1 cellular context compared by ENCODE assay signal in the genomic region with DNA sequence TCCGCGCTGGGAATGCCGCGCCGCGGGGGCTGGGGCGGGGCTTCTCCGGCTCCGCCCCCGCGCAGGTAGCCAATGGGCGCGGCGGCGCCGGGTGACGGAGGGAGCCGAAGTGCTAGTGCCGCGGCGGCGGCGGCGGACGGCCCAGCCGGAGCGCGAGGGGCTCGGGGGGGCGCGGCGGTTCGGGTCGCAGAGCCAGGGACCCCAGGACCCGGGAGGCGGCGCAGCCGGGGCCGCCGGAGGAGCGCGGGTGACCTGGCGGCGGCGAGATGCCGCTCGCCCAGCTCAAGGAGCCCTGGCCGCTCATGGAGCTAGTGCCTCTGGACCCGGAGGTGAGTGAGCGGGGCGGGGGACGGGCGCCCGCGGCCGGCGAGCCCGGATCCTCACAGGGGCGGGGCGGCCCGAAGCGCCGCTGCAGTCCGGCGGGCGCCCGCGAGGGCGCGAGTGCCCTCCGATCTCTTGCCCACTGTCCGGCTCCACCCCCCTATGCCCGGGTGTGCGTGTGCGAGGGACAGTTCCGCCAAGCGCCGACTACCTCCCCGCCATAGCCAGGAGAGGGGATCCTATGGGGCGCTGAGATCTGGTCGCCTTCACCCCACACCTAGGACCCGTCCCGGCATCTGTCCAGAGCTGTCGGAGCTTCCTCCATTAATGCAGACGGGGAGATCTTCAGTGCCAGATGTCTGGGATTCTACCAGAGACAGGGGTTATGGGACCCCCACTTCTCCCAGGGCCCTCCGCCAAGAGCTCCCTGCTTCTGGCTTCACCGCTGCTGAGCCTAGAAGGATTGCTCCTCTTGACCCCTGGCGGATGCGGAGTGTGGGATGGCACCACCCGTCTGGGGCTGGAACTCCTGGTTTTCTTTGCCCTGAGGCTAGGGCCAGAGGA.
TF ChIP-seq lines count a peak whose summit lies in the region.

A gene (plus strand): TSS at position 107 of the 885 bp plus-strand sequence. CDS start 160 bp downstream, at position 267.

TF ChIP-seq in HepG2, 621 proteins besides CTCF, POLR2A, EP300 and RAD21 (continued from another document and continues in another):
- TF ChIP-seq ZNF883 (CRISPR knock-in tag; IDR thresholded peaks at IDR 0.05; ENCODE audit: not compliant biosample characterization) (no peak), HOXA3 (CRISPR knock-in tag; IDR thresholded peaks at IDR 0.05) (no peak), MTA3 (CRISPR knock-in tag; IDR thresholded peaks at IDR 0.05) (no peak), LCORL (IDR thresholded peaks at IDR 0.05) (no peak), LCORL (CRISPR knock-in tag; IDR thresholded peaks at IDR 0.05) (no peak), SMAD3 (CRISPR knock-in tag; IDR thresholded peaks at IDR 0.05) (no peak), TCF7L2 (IDR thresholded peaks at IDR 0.05; ENCODE audit: low read depth, low read length) (no peak), SP4 (CRISPR knock-in tag; IDR thresholded peaks at IDR 0.05) (0 out of 2 replicates have a peak, but pooled peaks have one; percentile 26), MAFG (CRISPR knock-in tag; IDR thresholded peaks at IDR 0.05) (no peak), PAF1 (CRISPR knock-in tag; IDR thresholded peaks at IDR 0.05) (no peak), NFKBIZ (CRISPR knock-in tag; IDR thresholded peaks at IDR 0.05) (no peak), SP5 (CRISPR knock-in tag; IDR thresholded peaks at IDR 0.05; ENCODE audit: borderline replicate concordance, low read depth) (no peak), ADNP (CRISPR knock-in tag; IDR thresholded peaks at IDR 0.05) (no peak), KDM6A (CRISPR knock-in tag; IDR thresholded peaks at IDR 0.05; ENCODE audit: low read depth) (no peak), ZNF780A (CRISPR knock-in tag; IDR thresholded peaks at IDR 0.05) (no peak), XRCC5 (optimal IDR thresholded peaks at IDR 0.05; ENCODE audit: low read length) (no peak), JUN (CRISPR knock-in tag; IDR thresholded peaks at IDR 0.05) (no peak), ZNF552 (CRISPR knock-in tag; IDR thresholded peaks at IDR 0.05; ENCODE audit: borderline replicate concordance) (no peak), CBX1 (IDR thresholded peaks at IDR 0.05; ENCODE audit: low read depth) (no peak), HDAC1 (CRISPR knock-in tag; IDR thresholded peaks at IDR 0.05) (no peak; the same call in 1 of the 2 replicates), RARG (CRISPR knock-in tag; IDR thresholded peaks at IDR 0.05; ENCODE audit: low read depth) (no peak), ZNF768 (CRISPR knock-in tag; IDR thresholded peaks at IDR 0.05) (no peak; the same call in 1 of the 2 replicates), ZNF660 (CRISPR knock-in tag; IDR thresholded peaks at IDR 0.05; ENCODE audit: borderline replicate concordance, low read depth) (no peak), ZNF460 (CRISPR knock-in tag; IDR thresholded peaks at IDR 0.05; ENCODE audit: borderline replicate concordance) (no peak), PHF20 (CRISPR knock-in tag; IDR thresholded peaks at IDR 0.05) (no peak), ZC3H13 (CRISPR knock-in tag; IDR thresholded peaks at IDR 0.05) (no peak), CEBPG (CRISPR knock-in tag; IDR thresholded peaks at IDR 0.05) (no peak), ZNF572 (CRISPR knock-in tag; IDR thresholded peaks at IDR 0.05) (peak; percentile 89; the same call in 1 of the 2 replicates)
- TF ChIP-seq, protein P1, sequence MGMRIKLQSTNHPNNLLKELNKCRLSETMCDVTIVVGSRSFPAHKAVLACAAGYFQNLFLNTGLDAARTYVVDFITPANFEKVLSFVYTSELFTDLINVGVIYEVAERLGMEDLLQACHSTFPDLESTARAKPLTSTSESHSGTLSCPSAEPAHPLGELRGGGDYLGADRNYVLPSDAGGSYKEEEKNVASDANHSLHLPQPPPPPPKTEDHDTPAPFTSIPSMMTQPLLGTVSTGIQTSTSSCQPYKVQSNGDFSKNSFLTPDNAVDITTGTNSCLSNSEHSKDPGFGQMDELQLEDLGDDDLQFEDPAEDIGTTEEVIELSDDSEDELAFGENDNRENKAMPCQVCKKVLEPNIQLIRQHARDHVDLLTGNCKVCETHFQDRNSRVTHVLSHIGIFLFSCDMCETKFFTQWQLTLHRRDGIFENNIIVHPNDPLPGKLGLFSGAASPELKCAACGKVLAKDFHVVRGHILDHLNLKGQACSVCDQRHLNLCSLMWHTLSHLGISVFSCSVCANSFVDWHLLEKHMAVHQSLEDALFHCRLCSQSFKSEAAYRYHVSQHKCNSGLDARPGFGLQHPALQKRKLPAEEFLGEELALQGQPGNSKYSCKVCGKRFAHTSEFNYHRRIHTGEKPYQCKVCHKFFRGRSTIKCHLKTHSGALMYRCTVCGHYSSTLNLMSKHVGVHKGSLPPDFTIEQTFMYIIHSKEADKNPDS (CRISPR knock-in tag; IDR thresholded peaks at IDR 0.05), result no peak
- TF ChIP-seq, protein P2, sequence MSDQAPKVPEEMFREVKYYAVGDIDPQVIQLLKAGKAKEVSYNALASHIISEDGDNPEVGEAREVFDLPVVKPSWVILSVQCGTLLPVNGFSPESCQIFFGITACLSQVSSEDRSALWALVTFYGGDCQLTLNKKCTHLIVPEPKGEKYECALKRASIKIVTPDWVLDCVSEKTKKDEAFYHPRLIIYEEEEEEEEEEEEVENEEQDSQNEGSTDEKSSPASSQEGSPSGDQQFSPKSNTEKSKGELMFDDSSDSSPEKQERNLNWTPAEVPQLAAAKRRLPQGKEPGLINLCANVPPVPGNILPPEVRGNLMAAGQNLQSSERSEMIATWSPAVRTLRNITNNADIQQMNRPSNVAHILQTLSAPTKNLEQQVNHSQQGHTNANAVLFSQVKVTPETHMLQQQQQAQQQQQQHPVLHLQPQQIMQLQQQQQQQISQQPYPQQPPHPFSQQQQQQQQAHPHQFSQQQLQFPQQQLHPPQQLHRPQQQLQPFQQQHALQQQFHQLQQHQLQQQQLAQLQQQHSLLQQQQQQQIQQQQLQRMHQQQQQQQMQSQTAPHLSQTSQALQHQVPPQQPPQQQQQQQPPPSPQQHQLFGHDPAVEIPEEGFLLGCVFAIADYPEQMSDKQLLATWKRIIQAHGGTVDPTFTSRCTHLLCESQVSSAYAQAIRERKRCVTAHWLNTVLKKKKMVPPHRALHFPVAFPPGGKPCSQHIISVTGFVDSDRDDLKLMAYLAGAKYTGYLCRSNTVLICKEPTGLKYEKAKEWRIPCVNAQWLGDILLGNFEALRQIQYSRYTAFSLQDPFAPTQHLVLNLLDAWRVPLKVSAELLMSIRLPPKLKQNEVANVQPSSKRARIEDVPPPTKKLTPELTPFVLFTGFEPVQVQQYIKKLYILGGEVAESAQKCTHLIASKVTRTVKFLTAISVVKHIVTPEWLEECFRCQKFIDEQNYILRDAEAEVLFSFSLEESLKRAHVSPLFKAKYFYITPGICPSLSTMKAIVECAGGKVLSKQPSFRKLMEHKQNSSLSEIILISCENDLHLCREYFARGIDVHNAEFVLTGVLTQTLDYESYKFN (CRISPR knock-in tag; conservative IDR thresholded peaks at IDR 0.05), result no peak
- TF ChIP-seq, protein P3, sequence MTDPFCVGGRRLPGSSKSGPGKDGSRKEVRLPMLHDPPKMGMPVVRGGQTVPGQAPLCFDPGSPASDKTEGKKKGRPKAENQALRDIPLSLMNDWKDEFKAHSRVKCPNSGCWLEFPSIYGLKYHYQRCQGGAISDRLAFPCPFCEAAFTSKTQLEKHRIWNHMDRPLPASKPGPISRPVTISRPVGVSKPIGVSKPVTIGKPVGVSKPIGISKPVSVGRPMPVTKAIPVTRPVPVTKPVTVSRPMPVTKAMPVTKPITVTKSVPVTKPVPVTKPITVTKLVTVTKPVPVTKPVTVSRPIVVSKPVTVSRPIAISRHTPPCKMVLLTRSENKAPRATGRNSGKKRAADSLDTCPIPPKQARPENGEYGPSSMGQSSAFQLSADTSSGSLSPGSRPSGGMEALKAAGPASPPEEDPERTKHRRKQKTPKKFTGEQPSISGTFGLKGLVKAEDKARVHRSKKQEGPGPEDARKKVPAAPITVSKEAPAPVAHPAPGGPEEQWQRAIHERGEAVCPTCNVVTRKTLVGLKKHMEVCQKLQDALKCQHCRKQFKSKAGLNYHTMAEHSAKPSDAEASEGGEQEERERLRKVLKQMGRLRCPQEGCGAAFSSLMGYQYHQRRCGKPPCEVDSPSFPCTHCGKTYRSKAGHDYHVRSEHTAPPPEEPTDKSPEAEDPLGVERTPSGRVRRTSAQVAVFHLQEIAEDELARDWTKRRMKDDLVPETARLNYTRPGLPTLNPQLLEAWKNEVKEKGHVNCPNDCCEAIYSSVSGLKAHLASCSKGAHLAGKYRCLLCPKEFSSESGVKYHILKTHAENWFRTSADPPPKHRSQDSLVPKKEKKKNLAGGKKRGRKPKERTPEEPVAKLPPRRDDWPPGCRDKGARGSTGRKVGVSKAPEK (CRISPR knock-in tag; IDR thresholded peaks at IDR 0.05; ENCODE audit: borderline replicate concordance), result 0 out of 2 replicates have a peak, but pooled peaks have one; percentile 32
- TF ChIP-seq, protein P4, sequence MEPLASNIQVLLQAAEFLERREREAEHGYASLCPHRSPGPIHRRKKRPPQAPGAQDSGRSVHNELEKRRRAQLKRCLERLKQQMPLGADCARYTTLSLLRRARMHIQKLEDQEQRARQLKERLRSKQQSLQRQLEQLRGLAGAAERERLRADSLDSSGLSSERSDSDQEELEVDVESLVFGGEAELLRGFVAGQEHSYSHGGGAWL (CRISPR knock-in tag; IDR thresholded peaks at IDR 0.05), result no peak
- TF ChIP-seq, protein P5, sequence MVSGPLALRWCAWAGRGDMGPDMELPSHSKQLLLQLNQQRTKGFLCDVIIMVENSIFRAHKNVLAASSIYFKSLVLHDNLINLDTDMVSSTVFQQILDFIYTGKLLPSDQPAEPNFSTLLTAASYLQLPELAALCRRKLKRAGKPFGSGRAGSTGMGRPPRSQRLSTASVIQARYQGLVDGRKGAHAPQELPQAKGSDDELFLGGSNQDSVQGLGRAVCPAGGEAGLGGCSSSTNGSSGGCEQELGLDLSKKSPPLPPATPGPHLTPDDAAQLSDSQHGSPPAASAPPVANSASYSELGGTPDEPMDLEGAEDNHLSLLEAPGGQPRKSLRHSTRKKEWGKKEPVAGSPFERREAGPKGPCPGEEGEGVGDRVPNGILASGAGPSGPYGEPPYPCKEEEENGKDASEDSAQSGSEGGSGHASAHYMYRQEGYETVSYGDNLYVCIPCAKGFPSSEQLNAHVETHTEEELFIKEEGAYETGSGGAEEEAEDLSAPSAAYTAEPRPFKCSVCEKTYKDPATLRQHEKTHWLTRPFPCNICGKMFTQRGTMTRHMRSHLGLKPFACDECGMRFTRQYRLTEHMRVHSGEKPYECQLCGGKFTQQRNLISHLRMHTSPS (CRISPR knock-in tag; IDR thresholded peaks at IDR 0.05; ENCODE audit: low read depth), result peak; percentile 26; the same call in 1 of the 2 replicates
- TF ChIP-seq, protein P6, sequence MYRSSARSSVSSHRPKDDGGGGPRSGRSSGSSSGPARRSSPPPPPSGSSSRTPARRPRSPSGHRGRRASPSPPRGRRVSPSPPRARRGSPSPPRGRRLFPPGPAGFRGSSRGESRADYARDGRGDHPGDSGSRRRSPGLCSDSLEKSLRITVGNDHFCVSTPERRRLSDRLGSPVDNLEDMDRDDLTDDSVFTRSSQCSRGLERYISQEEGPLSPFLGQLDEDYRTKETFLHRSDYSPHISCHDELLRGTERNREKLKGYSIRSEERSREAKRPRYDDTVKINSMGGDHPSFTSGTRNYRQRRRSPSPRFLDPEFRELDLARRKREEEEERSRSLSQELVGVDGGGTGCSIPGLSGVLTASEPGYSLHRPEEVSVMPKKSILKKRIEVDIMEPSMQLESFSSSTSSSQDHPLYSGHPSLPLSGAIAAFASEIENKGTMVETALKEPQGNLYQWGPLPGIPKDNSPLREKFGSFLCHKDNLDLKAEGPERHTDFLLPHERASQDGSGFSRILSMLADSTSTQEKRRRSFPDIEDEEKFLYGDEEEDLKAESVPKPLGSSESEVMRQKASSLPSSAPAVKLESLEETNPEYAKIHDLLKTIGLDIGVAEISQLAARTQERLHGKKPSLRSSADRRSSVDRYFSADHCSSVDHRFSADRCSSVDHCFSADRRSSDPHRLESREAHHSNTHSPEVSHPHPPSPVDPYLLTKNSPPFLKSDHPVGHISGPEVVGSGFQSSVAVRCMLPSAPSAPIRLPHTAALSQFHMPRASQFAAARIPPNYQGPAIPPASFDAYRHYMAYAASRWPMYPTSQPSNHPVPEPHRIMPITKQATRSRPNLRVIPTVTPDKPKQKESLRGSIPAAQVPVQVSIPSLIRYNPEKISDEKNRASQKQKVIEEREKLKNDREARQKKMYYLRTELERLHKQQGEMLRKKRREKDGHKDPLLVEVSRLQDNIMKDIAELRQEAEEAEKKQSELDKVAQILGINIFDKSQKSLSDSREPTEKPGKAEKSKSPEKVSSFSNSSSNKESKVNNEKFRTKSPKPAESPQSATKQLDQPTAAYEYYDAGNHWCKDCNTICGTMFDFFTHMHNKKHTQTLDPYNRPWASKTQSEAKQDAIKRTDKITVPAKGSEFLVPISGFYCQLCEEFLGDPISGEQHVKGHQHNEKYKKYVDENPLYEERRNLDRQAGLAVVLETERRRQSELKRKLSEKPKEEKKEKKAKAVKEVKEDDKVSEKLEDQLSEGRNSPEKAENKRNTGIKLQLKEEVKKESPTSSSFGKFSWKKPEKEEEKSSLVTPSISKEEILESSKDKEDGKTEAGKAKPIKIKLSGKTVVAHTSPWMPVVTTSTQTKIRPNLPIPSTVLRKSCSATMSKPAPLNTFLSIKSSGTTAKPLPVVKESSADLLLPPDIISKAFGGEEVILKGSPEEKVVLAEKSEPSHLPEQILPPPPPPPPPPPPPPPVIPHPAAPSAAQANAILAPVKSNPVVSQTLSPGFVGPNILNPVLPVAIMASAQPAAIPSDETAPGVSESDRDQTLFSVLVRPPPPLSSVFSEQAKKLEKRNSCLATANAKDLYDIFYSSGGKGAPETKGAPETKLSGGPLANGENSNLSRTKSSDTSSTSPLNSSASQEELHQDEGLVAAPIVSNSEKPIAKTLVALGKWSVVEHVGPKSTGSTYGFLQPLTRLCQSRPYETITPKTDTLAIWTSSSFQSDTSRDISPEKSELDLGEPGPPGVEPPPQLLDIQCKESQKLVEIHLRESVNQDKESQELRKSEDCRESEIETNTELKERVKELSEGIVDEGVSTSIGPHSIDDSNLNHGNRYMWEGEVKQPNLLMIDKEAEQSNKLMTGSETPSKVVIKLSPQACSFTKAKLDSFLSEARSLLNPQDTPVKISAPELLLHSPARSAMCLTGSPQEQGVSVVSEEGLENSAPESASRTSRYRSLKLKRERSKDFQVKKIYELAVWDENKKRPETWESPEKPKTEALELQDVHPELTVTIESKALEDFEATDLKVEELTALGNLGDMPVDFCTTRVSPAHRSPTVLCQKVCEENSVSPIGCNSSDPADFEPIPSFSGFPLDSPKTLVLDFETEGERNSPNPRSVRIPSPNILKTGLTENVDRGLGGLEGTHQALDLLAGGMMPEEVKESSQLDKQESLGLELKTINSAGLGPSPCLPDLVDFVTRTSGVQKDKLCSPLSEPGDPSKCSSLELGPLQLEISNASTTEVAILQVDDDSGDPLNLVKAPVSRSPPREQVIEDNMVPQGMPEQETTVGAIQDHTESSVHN (CRISPR knock-in tag; IDR thresholded peaks at IDR 0.05), result no peak
- TF ChIP-seq, protein P7, sequence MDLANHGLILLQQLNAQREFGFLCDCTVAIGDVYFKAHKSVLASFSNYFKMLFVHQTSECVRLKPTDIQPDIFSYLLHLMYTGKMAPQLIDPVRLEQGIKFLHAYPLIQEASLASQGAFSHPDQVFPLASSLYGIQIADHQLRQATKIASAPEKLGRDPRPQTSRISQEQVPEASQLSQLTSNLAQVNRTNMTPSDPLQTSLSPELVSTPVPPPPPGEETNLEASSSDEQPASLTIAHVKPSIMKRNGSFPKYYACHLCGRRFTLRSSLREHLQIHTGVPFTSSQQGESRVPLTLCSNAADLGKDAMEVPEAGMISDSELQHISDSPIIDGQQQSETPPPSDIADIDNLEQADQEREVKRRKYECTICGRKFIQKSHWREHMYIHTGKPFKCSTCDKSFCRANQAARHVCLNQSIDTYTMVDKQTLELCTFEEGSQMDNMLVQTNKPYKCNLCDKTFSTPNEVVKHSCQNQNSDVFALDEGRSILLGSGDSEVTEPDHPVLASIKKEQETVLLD (CRISPR knock-in tag; IDR thresholded peaks at IDR 0.05; ENCODE audit: low read depth), result peak; percentile 16; the same call in 1 of the 2 replicates
